ENCODE assay signal across 14 cellular contexts in the genomic region with DNA sequence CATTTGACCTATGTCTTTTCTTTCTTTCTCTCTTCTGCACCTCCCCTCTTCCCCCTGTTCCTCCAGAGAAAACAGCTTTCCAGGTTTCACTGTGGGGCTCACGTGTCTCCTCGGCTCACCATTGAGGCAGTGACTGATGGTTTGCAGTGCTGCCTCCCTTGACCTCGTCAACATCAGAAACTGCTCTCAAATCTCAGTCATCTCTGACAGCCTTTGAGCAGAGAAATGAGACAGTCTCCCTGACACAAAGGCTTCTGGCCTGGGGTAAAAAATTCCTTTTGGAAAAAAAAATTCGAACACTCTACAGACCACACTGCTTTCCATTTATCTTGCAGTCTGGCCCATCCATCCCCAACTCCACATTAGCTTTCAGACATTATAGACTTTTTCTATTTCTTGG.
DNase-seq lines count a peak whose midpoint lies in the region; TF ChIP-seq lines count a peak whose summit lies in the region.
"Had no signal": no experiment of that assay in that cellular context is flagged by ENCODE, and none has a peak within 500 bp of the region (broad histone marks: within the 10 kb centered on the region; RNA-seq: fewer than 3 reads in every experiment).

No MANE protein-coding gene starts in this region.

- DNase-seq in ELF-1 (ENCODE audit: low read depth, low spot score), result peak; percentile 61
- DNase-seq in left kidney (ENCODE audit: low read depth, low spot score), result peak; percentile 16
- DNase-seq in neural crest cell (ENCODE audit: low read depth, low spot score), result no peak
- DNase-seq in NCI-H187 treated with DMSO at 0.1 percent for 48 hours (lab: John Stamatoyannopoulos, UW), result no peak
- no peak for DNase-seq in GM19240 (ENCODE audit: insufficient read length, low spot score)
- no peak for DNase-seq in COR-L47 (lab: John Stamatoyannopoulos, UW)
- DNase-seq: CD4-positive, CD25-positive, alpha-beta regulatory T cell; CD8-positive, alpha-beta T cell; DMS53; DMS79 treated with DMSO at 0.1 percent for 48 hours; GM23248; H7; HCEC 1CT had no signal

- no peaks in the 10 kb centered on the region for H3K27me3 Mint-ChIP-seq in neural crest cell (ENCODE audit: low read depth)
- H3K27me3 Mint-ChIP-seq: B cell; CD4-positive, CD25-positive, alpha-beta regulatory T cell had no signal

- no peak overlapping the region for H3K4me3 Mint-ChIP-seq in neural crest cell
- H3K4me3 Mint-ChIP-seq: B cell; CD4-positive, CD25-positive, alpha-beta regulatory T cell; CD8-positive, alpha-beta T cell had no signal

- no peaks in the 10 kb centered on the region for H3K36me3 Mint-ChIP-seq in neural crest cell (ENCODE audit: low read depth)
- H3K36me3 Mint-ChIP-seq: CD4-positive, CD25-positive, alpha-beta regulatory T cell; CD8-positive, alpha-beta T cell had no signal

- peak overlapping the region; percentile 55 for H3K27ac Mint-ChIP-seq in neural crest cell (ENCODE audit: unreplicated experiment)
- H3K27ac Mint-ChIP-seq: B cell; CD4-positive, CD25-positive, alpha-beta regulatory T cell; CD8-positive, alpha-beta T cell had no signal

- peaks cover 20% of the 10 kb centered on the region for H3K4me1 Mint-ChIP-seq in neural crest cell
- H3K4me1 Mint-ChIP-seq: B cell; CD4-positive, CD25-positive, alpha-beta regulatory T cell had no signal

- peaks cover 4% of the 10 kb centered on the region for H3K9me3 Mint-ChIP-seq in neural crest cell

- TF ChIP-seq CTCF in neural crest cell (conservative IDR thresholded peaks at IDR 0.05), result no peak

Comparison
In these comparisons a context has a peak if more than half of its experiments do, and no peak if none do; other contexts are left out.
1. DNase-seq: peak in ELF-1 (single experiment) and left kidney (single experiment); none in neural crest cell (single experiment), NCI-H187 treated with DMSO at 0.1 percent for 48 hours (single experiment), GM19240 (single experiment) and COR-L47 (single experiment).